ENCODE assay signal across 27 cellular contexts in the genomic region with DNA sequence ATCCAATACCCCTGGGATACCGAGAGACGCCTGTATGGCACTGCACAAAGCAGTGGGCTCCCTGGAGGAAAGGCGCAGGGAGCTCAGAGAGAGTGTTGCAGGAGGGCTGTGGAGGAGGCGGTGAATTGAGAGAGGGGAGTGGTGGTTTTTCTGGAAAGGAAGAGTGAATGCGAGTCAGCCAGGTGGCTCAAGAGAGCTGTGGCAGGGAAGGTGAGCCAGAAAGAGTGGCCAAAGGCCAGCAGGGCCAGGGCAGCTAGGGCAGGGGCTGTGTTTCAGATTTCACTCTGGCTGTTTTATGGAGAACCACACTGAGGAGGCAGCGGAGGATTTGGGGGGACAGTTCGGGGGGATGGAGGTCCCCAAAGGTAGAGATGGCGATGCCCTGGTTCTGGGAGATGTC. TPM values are rescaled to one million over a fixed set of nuclear protein-coding genes. Genes with fewer than 3 reads are reported as not detected.
DNase-seq lines count a peak whose midpoint lies in the region; ATAC-seq and TF ChIP-seq lines count a peak whose summit lies in the region.
"Had no signal": no experiment of that assay in that cellular context is flagged by ENCODE, and none has a peak within 500 bp of the region (broad histone marks: within the 10 kb centered on the region; RNA-seq: fewer than 3 reads in every experiment).

No MANE protein-coding gene starts in this region.

- H3K4me1 Mint-ChIP-seq in nephron progenitor cell, result peaks cover 89% of the 10 kb centered on the region

- peaks cover 7% of the 10 kb centered on the region for H3K27me3 Mint-ChIP-seq in nephron progenitor cell (ENCODE audit: low read depth, poor library complexity)
- H3K27me3 Mint-ChIP-seq: CD4-positive, alpha-beta T cell had no signal

- H3K9me3 Mint-ChIP-seq in nephron progenitor cell, result no peaks in the 10 kb centered on the region
- no peaks in the 10 kb centered on the region for H3K9me3 Mint-ChIP-seq in activated naive CD4-positive, alpha-beta T cell treated with anti-CD3 and anti-CD28 coated beads, Interleukin-2, amount 50 U/mL, for 72 hours
- H3K9me3 Mint-ChIP-seq: activated CD4-positive, alpha-beta memory T cell treated with anti-CD3 and anti-CD28 coated beads for 36 hours; activated naive CD4-positive, alpha-beta T cell treated with anti-CD3 and anti-CD28 coated beads for 36 hours; activated T-helper 1 cell treated with anti-CD3 and anti-CD28 coated beads, Interleukin-12 subunit alpha, Interleukin-12 subunit beta, Interleukin-2, Interleukin-4 antibody, amounts not matched to agents 30 ng/mL and 10 ng/mL and 1 ng/mL, durations not matched to agents 14 hours and 24 hours and 36 hours; CD4-positive, alpha-beta T cell; T-helper 1 cell treated with Interleukin-12 subunit alpha and Interleukin-12 subunit beta and Interleukin-4 antibody, amounts not matched to agents 30 μg/mL and 1 μg/mL, for 36 hours had no signal

- intact Hi-C loops in thyroid gland (cut with DNase I), result loop anchor here (10.0 kb wide), 2 partner anchors 46 to 356 kb away; no protein-coding TSS in a partner anchor

- no peak for ATAC-seq in GM19467 (IDR thresholded peaks at IDR 0.05; ENCODE audit: unreplicated experiment)
- no peak for ATAC-seq in activated naive CD4-positive, alpha-beta T cell treated with anti-CD3 and anti-CD28 coated beads, Interleukin-2, amount 50 U/mL, for 72 hours
- ATAC-seq: naive thymus-derived CD4-positive, alpha-beta T cell had no signal

- no peaks in the 10 kb centered on the region for H3K9me3 ChIP-seq in thyroid gland
- H3K9me3 ChIP-seq: left ventricle myocardium inferior, thoracic aorta had no signal

- 89 to 92% methylated on average over 8 of the region's 8 CpGs for WGBS in thyroid gland, 2 donors

- DNase-seq in DMS 273 (lab: John Stamatoyannopoulos, UW; ENCODE audit: unreplicated experiment) (peak; percentile 45), DMS 273 treated with DMSO at 0.1 percent for 48 hours (lab: John Stamatoyannopoulos, UW) (no peak), cerebellum (ENCODE audit: low spot score) (peak; percentile 71), nephron progenitor cell (no peak), thyroid gland (peak; percentile 19 to 35), hepatic stellate cell (ENCODE audit: low spot score) (no peak)
- DNase-seq in activated naive CD4-positive, alpha-beta T cell treated with anti-CD3 and anti-CD28 coated beads, Interleukin-2, amount 50 U/mL, for 72 hours (ENCODE audit: low spot score in 2 of 2), result no peak
- DNase-seq: activated CD4-positive, alpha-beta memory T cell treated with anti-CD3 and anti-CD28 coated beads for 36 hours; activated CD4-positive, CD25-positive, alpha-beta regulatory T cell treated with anti-CD3 and anti-CD28 coated beads, Interleukin-2, amount 50 U/mL, for 72 hours; activated CD8-positive, alpha-beta memory T cell treated with anti-CD3 and anti-CD28 coated beads, Interleukin-2, amount 50 U/mL, for 4 hours; activated naive CD4-positive, alpha-beta T cell treated with anti-CD3 and anti-CD28 coated beads for 36 hours; CD4-positive, alpha-beta T cell; central memory CD4-positive, alpha-beta T cell; H7; left ventricle myocardium inferior; naive thymus-derived CD4-positive, alpha-beta T cell; NCI-H1092; NCI-H2029; NCI-H226; NCI-H82; stimulated activated CD4-positive, alpha-beta T cell treated with anti-CD3 and anti-CD28 coated beads, Interleukin-15, amount 100 ng/mL, for 24 hours; stimulated activated naive CD4-positive, alpha-beta T cell treated with Interleukin-2 at 50 U/mL for 16 hours had no signal

- H3K4me3 ChIP-seq in thyroid gland (replicated peaks in 1 of 3), result no peak overlapping the region
- H3K4me3 ChIP-seq: left ventricle myocardium inferior, thoracic aorta had no signal

- H3K27ac Mint-ChIP-seq in nephron progenitor cell, result peak overlapping the region; percentile 92
- no peak overlapping the region for H3K27ac Mint-ChIP-seq in activated naive CD4-positive, alpha-beta T cell treated with anti-CD3 and anti-CD28 coated beads, Interleukin-2, amount 50 U/mL, for 72 hours
- H3K27ac Mint-ChIP-seq: activated CD4-positive, alpha-beta memory T cell treated with anti-CD3 and anti-CD28 coated beads for 36 hours; activated naive CD4-positive, alpha-beta T cell treated with anti-CD3 and anti-CD28 coated beads for 36 hours; activated T-helper 1 cell treated with anti-CD3 and anti-CD28 coated beads, Interleukin-12 subunit alpha, Interleukin-12 subunit beta, Interleukin-2, Interleukin-4 antibody, amounts not matched to agents 30 ng/mL and 10 ng/mL and 1 ng/mL, durations not matched to agents 14 hours and 24 hours and 36 hours; CD4-positive, alpha-beta T cell; T-helper 1 cell treated with Interleukin-12 subunit alpha and Interleukin-12 subunit beta and Interleukin-4 antibody, amounts not matched to agents 30 μg/mL and 1 μg/mL, for 36 hours had no signal

- H3K36me3 Mint-ChIP-seq in nephron progenitor cell (ENCODE audit: low read depth), result no peaks in the 10 kb centered on the region
- H3K36me3 Mint-ChIP-seq in activated naive CD4-positive, alpha-beta T cell treated with anti-CD3 and anti-CD28 coated beads, Interleukin-2, amount 50 U/mL, for 72 hours, result no peaks in the 10 kb centered on the region
- H3K36me3 Mint-ChIP-seq: activated CD4-positive, alpha-beta memory T cell treated with anti-CD3 and anti-CD28 coated beads for 36 hours; naive thymus-derived CD4-positive, alpha-beta T cell had no signal

- peak overlapping the region; percentile 19 for H3K4me3 Mint-ChIP-seq in nephron progenitor cell
- H3K4me3 Mint-ChIP-seq: activated CD4-positive, alpha-beta memory T cell treated with anti-CD3 and anti-CD28 coated beads for 36 hours; activated naive CD4-positive, alpha-beta T cell treated with anti-CD3 and anti-CD28 coated beads for 36 hours; activated T-helper 1 cell treated with anti-CD3 and anti-CD28 coated beads, Interleukin-12 subunit alpha, Interleukin-12 subunit beta, Interleukin-2, Interleukin-4 antibody, amounts not matched to agents 30 ng/mL and 10 ng/mL and 1 ng/mL, durations not matched to agents 14 hours and 24 hours and 36 hours; CD4-positive, alpha-beta T cell; naive thymus-derived CD4-positive, alpha-beta T cell; T-helper 1 cell treated with Interleukin-12 subunit alpha and Interleukin-12 subunit beta and Interleukin-4 antibody, amounts not matched to agents 30 μg/mL and 1 μg/mL, for 36 hours had no signal

- no peak overlapping the region for H3K27ac ChIP-seq in thyroid gland
- H3K27ac ChIP-seq: 22Rv1, left ventricle myocardium inferior, thoracic aorta had no signal

- no peak for TF ChIP-seq POLR2A in thyroid gland (IDR thresholded peaks at IDR 0.05)

- H3K4me1 ChIP-seq in thyroid gland, result peaks cover 16 to 53% of the 10 kb centered on the region in 2 donors

- H3K36me3 ChIP-seq in thyroid gland, result no peaks in the 10 kb centered on the region
- H3K36me3 ChIP-seq: left ventricle myocardium inferior, thoracic aorta had no signal

- H3K27me3 ChIP-seq in thyroid gland, result no peaks in the 10 kb centered on the region

- TF ChIP-seq CTCF in nephron progenitor cell (IDR thresholded peaks at IDR 0.05) (no peak), thyroid gland (IDR thresholded peaks at IDR 0.05) (no peak)

RNA-seq across cellular contexts. Expression of a gene that starts 13.0 kb away (rescaled TPM):
- total RNA-seq in cerebellum, result 17.1 TPM
- total RNA-seq in thyroid gland, result 10 to 100 TPM; 26.0 to 48.5 (median 38.2) TPM
- total RNA-seq in activated naive CD4-positive, alpha-beta T cell treated with anti-CD3 and anti-CD28 coated beads, Interleukin-2, amount 50 U/mL, for 72 hours, result under 1 TPM; 0.06 to 0.18 TPM
- total RNA-seq: activated CD4-positive, alpha-beta memory T cell treated with anti-CD3 and anti-CD28 coated beads for 36 hours; activated T-helper 1 cell treated with anti-CD3 and anti-CD28 coated beads, Interleukin-12 subunit alpha, Interleukin-12 subunit beta, Interleukin-2, Interleukin-4 antibody, amounts not matched to agents 30 ng/mL and 10 ng/mL and 1 ng/mL, durations not matched to agents 14 hours and 24 hours and 36 hours had no signal

Comparison
In these comparisons a context has a peak if more than half of its experiments do, and no peak if none do; other contexts are left out.
1. DNase-seq: peak in DMS 273 (single experiment), cerebellum (single experiment) and thyroid gland (2 of 2); none in DMS 273 treated with DMSO at 0.1 percent for 48 hours (single experiment), nephron progenitor cell (single experiment), activated naive CD4-positive, alpha-beta T cell treated with anti-CD3 and anti-CD28 coated beads, Interleukin-2, amount 50 U/mL, for 72 hours (0 of 2) and hepatic stellate cell (single experiment).
2. RNA of a gene that starts 13.0 kb away (total RNA-seq): 26.0 to 48.5 TPM in thyroid gland and 17.1 TPM in cerebellum (single experiment); 0.06 to 0.18 TPM in activated naive CD4-positive, alpha-beta T cell treated with anti-CD3 and anti-CD28 coated beads, Interleukin-2, amount 50 U/mL, for 72 hours; every median in the first group is over 10 times any median in the second.